Comparison of ENCODE assay signal across 10 cellular contexts in genomic region chr19:55006793-55007192, GRCh38. TPM values are rescaled to one million over a fixed set of nuclear protein-coding genes. Genes with fewer than 3 reads are reported as not detected.
DNase-seq lines count a peak whose midpoint lies in the region; ATAC-seq and TF ChIP-seq lines count a peak whose summit lies in the region.
"Not testable (repeated sequence)": the region's sequence is repeated elsewhere in the genome, so short reads cannot be mapped to it uniquely, and the experiment has no call there.
"Had no signal": no experiment of that assay in that cellular context is flagged by ENCODE, and none has a peak within 500 bp of the region (broad histone marks: within the 10 kb centered on the region; RNA-seq: fewer than 3 reads in every experiment).

No MANE protein-coding gene starts in this region.

- H3K9ac ChIP-seq in HUES6 (ENCODE audit: low read length), result peak overlapping the region; percentile 73
- H3K9ac ChIP-seq in colonic mucosa (ENCODE audit: low read depth in 2 of 2, low read length in 2 of 2), result not testable (repeated sequence)

- not testable (repeated sequence) for H3K36me3 ChIP-seq in CD8-positive, alpha-beta T cell (ENCODE audit: insufficient read depth, low read length); colonic mucosa; left ventricle myocardium inferior
- H3K36me3 ChIP-seq in HUES6 (ENCODE audit: control insufficient read depth, insufficient read depth, low read length), result peaks cover 24% of the 10 kb centered on the region

- intact Hi-C loops in CD8-positive, alpha-beta T cell (cut with DNase I, micrococcal nuclease), result loop anchor here (1.0 to 10.0 kb wide), 6 partner anchors 56 to 1311 kb away; partner anchors contain the start of genes RDH13 (in 2 of the 2) and EPN1 (in 1 of the 2)
- intact Hi-C loops in activated T-helper 2 cell treated with anti-CD3 and anti-CD28 coated beads, Interferon-gamma antibody, Interleukin-2, Interleukin-4, amounts not matched to agents 10 μg/mL and 5 μg/mL and 100 μg/mL, durations not matched to agents 14 hours and 24 hours and 36 hours (cut with micrococcal nuclease); colonic mucosa (cut with DNase I); left ventricle myocardium inferior (cut with micrococcal nuclease): not testable (repeated sequence)

- DNase-seq in CD8-positive, alpha-beta T cell; activated T-helper 2 cell treated with anti-CD3 and anti-CD28 coated beads, Interferon-gamma antibody, Interleukin-2, Interleukin-4, amounts not matched to agents 10 μg/mL and 5 μg/mL and 100 μg/mL, durations not matched to agents 14 hours and 24 hours and 36 hours (ENCODE audit: low spot score); colonic mucosa; left ventricle myocardium inferior; naive thymus-derived CD8-positive, alpha-beta T cell: not testable (repeated sequence)

- H3K9me3 ChIP-seq in CD8-positive, alpha-beta T cell (ENCODE audit: low read length); HUES6 (ENCODE audit: control insufficient read depth, insufficient read depth, low read depth, low read length); colonic mucosa: not testable (repeated sequence)
- peaks cover 14% of the 10 kb centered on the region for H3K9me3 ChIP-seq in left ventricle myocardium inferior (replicated peaks)

- not testable (repeated sequence) for H3K27ac Mint-ChIP-seq in CD8-positive, alpha-beta T cell; activated T-helper 2 cell treated with anti-CD3 and anti-CD28 coated beads, Interferon-gamma antibody, Interleukin-2, Interleukin-4, amounts not matched to agents 10 μg/mL and 5 μg/mL and 100 μg/mL, durations not matched to agents 14 hours and 24 hours and 36 hours; stimulated activated naive CD8-positive, alpha-beta T cell treated with anti-CD3 and anti-CD28 coated beads, Interleukin-15, Interleukin-2, amounts not matched to agents 100 ng/mL and 50 ng/mL, for 24 hours
- H3K27ac Mint-ChIP-seq in T-helper 1 cell treated with Interleukin-12 subunit alpha and Interleukin-12 subunit beta and Interleukin-4 antibody, amounts not matched to agents 30 μg/mL and 1 μg/mL, for 36 hours, result peak overlapping the region; percentile 42
- peak overlapping the region in 6 of 10 donors; percentile 27 to 93 (median 60) for H3K27ac Mint-ChIP-seq in naive thymus-derived CD8-positive, alpha-beta T cell

- H3K27me3 ChIP-seq in CD8-positive, alpha-beta T cell (ENCODE audit: insufficient read depth, low read length); HUES6 (ENCODE audit: control insufficient read depth, insufficient read depth, low read length); colonic mucosa: not testable (repeated sequence)
- peaks cover 34% of the 10 kb centered on the region for H3K27me3 ChIP-seq in left ventricle myocardium inferior (ENCODE audit: low read depth)

- peaks cover 38% of the 10 kb centered on the region for H3K9me3 Mint-ChIP-seq in CD8-positive, alpha-beta T cell
- H3K9me3 Mint-ChIP-seq in T-helper 1 cell treated with Interleukin-12 subunit alpha and Interleukin-12 subunit beta and Interleukin-4 antibody, amounts not matched to agents 30 μg/mL and 1 μg/mL, for 36 hours, result peaks cover 56% of the 10 kb centered on the region
- H3K9me3 Mint-ChIP-seq in activated T-helper 2 cell treated with anti-CD3 and anti-CD28 coated beads, Interferon-gamma antibody, Interleukin-2, Interleukin-4, amounts not matched to agents 10 μg/mL and 5 μg/mL and 100 μg/mL, durations not matched to agents 14 hours and 24 hours and 36 hours, result peaks cover 53% of the 10 kb centered on the region
- peaks cover 0 to 94% (median 58%) of the 10 kb centered on the region in 9 donors for H3K9me3 Mint-ChIP-seq in naive thymus-derived CD8-positive, alpha-beta T cell
- H3K9me3 Mint-ChIP-seq in stimulated activated naive CD8-positive, alpha-beta T cell treated with anti-CD3 and anti-CD28 coated beads, Interleukin-15, Interleukin-2, amounts not matched to agents 100 ng/mL and 50 ng/mL, for 24 hours, result peaks cover 54% of the 10 kb centered on the region

- POLR2A ChIA-PET in CD8-positive, alpha-beta T cell (lab: Charles Lee), result not testable (repeated sequence)
- POLR2A ChIA-PET in naive thymus-derived CD8-positive, alpha-beta T cell (lab: Charles Lee), result interaction anchor here (1.5 kb wide), 1 partner anchor 56 kb away, joined by 4 read pairs; no protein-coding TSS in a partner anchor

- H3K4me1 Mint-ChIP-seq in CD8-positive, alpha-beta T cell (ENCODE audit: low read depth), result peaks cover 24% of the 10 kb centered on the region
- H3K4me1 Mint-ChIP-seq in T-helper 1 cell treated with Interleukin-12 subunit alpha and Interleukin-12 subunit beta and Interleukin-4 antibody, amounts not matched to agents 30 μg/mL and 1 μg/mL, for 36 hours (ENCODE audit: low read depth), result peaks cover 22% of the 10 kb centered on the region
- H3K4me1 Mint-ChIP-seq in activated T-helper 2 cell treated with anti-CD3 and anti-CD28 coated beads, Interferon-gamma antibody, Interleukin-2, Interleukin-4, amounts not matched to agents 10 μg/mL and 5 μg/mL and 100 μg/mL, durations not matched to agents 14 hours and 24 hours and 36 hours (ENCODE audit: low read depth), result not testable (repeated sequence)
- peaks cover 20 to 44% (median 26%) of the 10 kb centered on the region in 4 donors for H3K4me1 Mint-ChIP-seq in naive thymus-derived CD8-positive, alpha-beta T cell
- peaks cover 14% of the 10 kb centered on the region for H3K4me1 Mint-ChIP-seq in stimulated activated naive CD8-positive, alpha-beta T cell treated with anti-CD3 and anti-CD28 coated beads, Interleukin-15, Interleukin-2, amounts not matched to agents 100 ng/mL and 50 ng/mL, for 24 hours (ENCODE audit: low read depth)

- CTCF ChIA-PET in CD8-positive, alpha-beta T cell (lab: Charles Lee), result not testable (repeated sequence)

- peaks cover 23% of the 10 kb centered on the region for H3K27me3 Mint-ChIP-seq in CD8-positive, alpha-beta T cell (ENCODE audit: low read depth)
- H3K27me3 Mint-ChIP-seq in T-helper 1 cell treated with Interleukin-12 subunit alpha and Interleukin-12 subunit beta and Interleukin-4 antibody, amounts not matched to agents 30 μg/mL and 1 μg/mL, for 36 hours (ENCODE audit: low read depth); activated T-helper 2 cell treated with anti-CD3 and anti-CD28 coated beads, Interferon-gamma antibody, Interleukin-2, Interleukin-4, amounts not matched to agents 10 μg/mL and 5 μg/mL and 100 μg/mL, durations not matched to agents 14 hours and 24 hours and 36 hours (ENCODE audit: low read depth): not testable (repeated sequence)
- H3K27me3 Mint-ChIP-seq in naive thymus-derived CD8-positive, alpha-beta T cell, result peaks cover 7 to 33% (median 25%) of the 10 kb centered on the region in 5 donors
- H3K27me3 Mint-ChIP-seq in stimulated activated naive CD8-positive, alpha-beta T cell treated with anti-CD3 and anti-CD28 coated beads, Interleukin-15, Interleukin-2, amounts not matched to agents 100 ng/mL and 50 ng/mL, for 24 hours, result peaks cover 12% of the 10 kb centered on the region

- peaks cover 51% of the 10 kb centered on the region for H3K36me3 Mint-ChIP-seq in CD8-positive, alpha-beta T cell
- peaks cover 28% of the 10 kb centered on the region for H3K36me3 Mint-ChIP-seq in T-helper 1 cell treated with Interleukin-12 subunit alpha and Interleukin-12 subunit beta and Interleukin-4 antibody, amounts not matched to agents 30 μg/mL and 1 μg/mL, for 36 hours (ENCODE audit: low read depth)
- peaks cover 25% of the 10 kb centered on the region for H3K36me3 Mint-ChIP-seq in activated T-helper 2 cell treated with anti-CD3 and anti-CD28 coated beads, Interferon-gamma antibody, Interleukin-2, Interleukin-4, amounts not matched to agents 10 μg/mL and 5 μg/mL and 100 μg/mL, durations not matched to agents 14 hours and 24 hours and 36 hours (ENCODE audit: low read depth)
- peaks cover 45 to 69% (median 67%) of the 10 kb centered on the region in 3 donors for H3K36me3 Mint-ChIP-seq in naive thymus-derived CD8-positive, alpha-beta T cell
- peaks cover 43% of the 10 kb centered on the region for H3K36me3 Mint-ChIP-seq in stimulated activated naive CD8-positive, alpha-beta T cell treated with anti-CD3 and anti-CD28 coated beads, Interleukin-15, Interleukin-2, amounts not matched to agents 100 ng/mL and 50 ng/mL, for 24 hours (ENCODE audit: low read depth)

- peaks cover 17% of the 10 kb centered on the region for H3K4me1 ChIP-seq in CD8-positive, alpha-beta T cell (ENCODE audit: insufficient read depth, low read length)
- not testable (repeated sequence) for H3K4me1 ChIP-seq in HUES6 (ENCODE audit: control insufficient read depth, insufficient read depth, low read length); colonic mucosa; left ventricle myocardium inferior

- TF ChIP-seq CTCF in CD8-positive, alpha-beta T cell (IDR thresholded peaks at IDR 0.05); colonic mucosa (IDR thresholded peaks at IDR 0.05); left ventricle myocardium inferior (IDR thresholded peaks at IDR 0.05; ENCODE audit: borderline replicate concordance): not testable (repeated sequence)

- H3K27ac ChIP-seq in CD8-positive, alpha-beta T cell (ENCODE audit: low read depth, low read length); colonic mucosa; left ventricle myocardium inferior (replicated peaks): not testable (repeated sequence)
- peak overlapping the region; percentile 47; the same call in 1 of the 2 replicates for H3K27ac ChIP-seq in HUES6 (ENCODE audit: low read depth, low read length)

- not testable (repeated sequence) for ATAC-seq in CD8-positive, alpha-beta T cell; naive thymus-derived CD8-positive, alpha-beta T cell

- peak overlapping the region; percentile 52 for H3K4me3 ChIP-seq in CD8-positive, alpha-beta T cell (ENCODE audit: low read depth, low read length)
- H3K4me3 ChIP-seq in HUES6 (ENCODE audit: low read depth, low read length) (peak overlapping the region; percentile 74), colonic mucosa (peak overlapping the region; percentile 27), left ventricle myocardium inferior (peak overlapping the region; percentile 60)

- H3K4me3 Mint-ChIP-seq in CD8-positive, alpha-beta T cell, result peak overlapping the region; percentile 35
- peak overlapping the region; percentile 59 for H3K4me3 Mint-ChIP-seq in T-helper 1 cell treated with Interleukin-12 subunit alpha and Interleukin-12 subunit beta and Interleukin-4 antibody, amounts not matched to agents 30 μg/mL and 1 μg/mL, for 36 hours
- H3K4me3 Mint-ChIP-seq in activated T-helper 2 cell treated with anti-CD3 and anti-CD28 coated beads, Interferon-gamma antibody, Interleukin-2, Interleukin-4, amounts not matched to agents 10 μg/mL and 5 μg/mL and 100 μg/mL, durations not matched to agents 14 hours and 24 hours and 36 hours (ENCODE audit: low read depth), result peak overlapping the region; percentile 63
- peak overlapping the region; percentile 11 to 92 (median 52) for H3K4me3 Mint-ChIP-seq in naive thymus-derived CD8-positive, alpha-beta T cell
- peak overlapping the region; percentile 44 for H3K4me3 Mint-ChIP-seq in stimulated activated naive CD8-positive, alpha-beta T cell treated with anti-CD3 and anti-CD28 coated beads, Interleukin-15, Interleukin-2, amounts not matched to agents 100 ng/mL and 50 ng/mL, for 24 hours

RNA-seq across cellular contexts. Expression of gene GP6, which starts 31.3 kb away (rescaled TPM):
- total RNA-seq in CD8-positive, alpha-beta T cell, result under 1 TPM; 0.56 to 0.57 TPM
- total RNA-seq in activated T-helper 2 cell treated with anti-CD3 and anti-CD28 coated beads, Interferon-gamma antibody, Interleukin-2, Interleukin-4, amounts not matched to agents 10 μg/mL and 5 μg/mL and 100 μg/mL, durations not matched to agents 14 hours and 24 hours and 36 hours, result 0.37 and 0.50 TPM in 2 replicates
- total RNA-seq in colonic mucosa, result 1 to 10 TPM in 1 of 2 donors, under 1 TPM in 1; 0.32 to 1.1 TPM
- 0.30 TPM for total RNA-seq in left ventricle myocardium inferior
- under 1 TPM; 0.31 to 0.69 TPM for total RNA-seq in naive thymus-derived CD8-positive, alpha-beta T cell
- under 1 TPM in 1 of 3 donors, not detected in 2; 0.08 TPM for polyA plus RNA-seq in naive thymus-derived CD8-positive, alpha-beta T cell
- total RNA-seq: HFFc6 had no signal

RNA-seq across cellular contexts. Expression of gene NLRP2, which starts 40.6 kb away (rescaled TPM):
- 1 to 10 TPM; 9.4 to 9.7 TPM for total RNA-seq in CD8-positive, alpha-beta T cell
- 13.5 and 14.1 TPM in 2 replicates for total RNA-seq in activated T-helper 2 cell treated with anti-CD3 and anti-CD28 coated beads, Interferon-gamma antibody, Interleukin-2, Interleukin-4, amounts not matched to agents 10 μg/mL and 5 μg/mL and 100 μg/mL, durations not matched to agents 14 hours and 24 hours and 36 hours
- total RNA-seq in colonic mucosa (10 to 100 TPM; 19.1 to 48.7 TPM), left ventricle myocardium inferior (0.88 TPM)
- 10 to 100 TPM; 19.6 to 20.5 TPM for total RNA-seq in naive thymus-derived CD8-positive, alpha-beta T cell
- 1 to 10 TPM; 1.6 to 7.0 (median 1.7) TPM for polyA plus RNA-seq in naive thymus-derived CD8-positive, alpha-beta T cell

RNA-seq across cellular contexts. Expression of gene RDH13, which starts 56.2 kb away (rescaled TPM):
- 10 to 100 TPM; 12.4 to 13.4 TPM for total RNA-seq in CD8-positive, alpha-beta T cell
- 18.3 and 18.9 TPM in 2 replicates for total RNA-seq in activated T-helper 2 cell treated with anti-CD3 and anti-CD28 coated beads, Interferon-gamma antibody, Interleukin-2, Interleukin-4, amounts not matched to agents 10 μg/mL and 5 μg/mL and 100 μg/mL, durations not matched to agents 14 hours and 24 hours and 36 hours
- total RNA-seq in colonic mucosa (10 to 100 TPM; 39.5 to 93.0 TPM), left ventricle myocardium inferior (53.8 TPM)
- total RNA-seq in naive thymus-derived CD8-positive, alpha-beta T cell, result 10 to 100 TPM; 24.3 to 26.1 TPM
- polyA plus RNA-seq in naive thymus-derived CD8-positive, alpha-beta T cell, result 10 to 100 TPM in 1 of 3 donors, 1 to 10 TPM in 2; 4.3 to 18.0 (median 5.3) TPM

RNA-seq across cellular contexts. Expression of gene NLRP7, which starts 59.5 kb away (rescaled TPM):
- total RNA-seq in CD8-positive, alpha-beta T cell, result not detected
- total RNA-seq in activated T-helper 2 cell treated with anti-CD3 and anti-CD28 coated beads, Interferon-gamma antibody, Interleukin-2, Interleukin-4, amounts not matched to agents 10 μg/mL and 5 μg/mL and 100 μg/mL, durations not matched to agents 14 hours and 24 hours and 36 hours, result not detected in 2 replicates
- total RNA-seq in colonic mucosa (not detected), left ventricle myocardium inferior (not detected)
- not detected for total RNA-seq in naive thymus-derived CD8-positive, alpha-beta T cell
- polyA plus RNA-seq in naive thymus-derived CD8-positive, alpha-beta T cell, result under 1 TPM in 1 of 3 donors, not detected in 2; 0.09 TPM
- total RNA-seq: cerebellum, HFFc6 had no signal
